Comparison of ENCODE assay signal across 19 cellular contexts in genomic region chr5:145316282-145316681, GRCh38.
DNase-seq lines count a peak whose midpoint lies in the region; ATAC-seq and TF ChIP-seq lines count a peak whose summit lies in the region.
"Had no signal": no experiment of that assay in that cellular context is flagged by ENCODE, and none has a peak within 500 bp of the region (broad histone marks: within the 10 kb centered on the region; RNA-seq: fewer than 3 reads in every experiment).

No MANE protein-coding gene starts in this region.

- CTCF ChIA-PET in HEK293T (lab: Yijun Ruan, JAX), result no interaction called here

- DNase-seq in DMS79 treated with DMSO at 0.1 percent for 48 hours (lab: John Stamatoyannopoulos, UW) (no peak), HEK293T (ENCODE audit: extremely low spot score) (no peak), midbrain (lab: John Stamatoyannopoulos, UW) (no peak), AG20443 (ENCODE audit: low spot score) (no peak)
- DNase-seq: activated CD4-positive, alpha-beta T cell treated with anti-CD3 and anti-CD28 coated beads for 36 hours; GDM1; hypothalamus; Karpas-422; left cardiac atrium; NCI-H146; NCI-H345; ovary; SJCRH30; stimulated activated CD4-positive, alpha-beta T cell treated with anti-CD3 and anti-CD28 coated beads, Interleukin-4, amount 100 ng/mL, for 24 hours had no signal

- POLR2A ChIA-PET in HEK293T (lab: Yijun Ruan, JAX), result no interaction called here

- peak; percentile 95 for ATAC-seq in GM18867 (IDR thresholded peaks at IDR 0.05; ENCODE audit: unreplicated experiment)
- ATAC-seq in GM21447 (IDR thresholded peaks at IDR 0.05; ENCODE audit: unreplicated experiment), result peak; percentile 81
- peak; percentile 93 for ATAC-seq in HG02970 (IDR thresholded peaks at IDR 0.05; ENCODE audit: low FRiP score, unreplicated experiment)
- ATAC-seq in HG03520 (IDR thresholded peaks at IDR 0.05; ENCODE audit: unreplicated experiment), result peak; percentile 81
- ATAC-seq: activated CD4-positive, alpha-beta T cell treated with anti-CD3 and anti-CD28 coated beads for 36 hours; activated naive CD4-positive, alpha-beta T cell treated with anti-CD3 and anti-CD28 coated beads, Interleukin-2, amount 50 U/mL, for 72 hours; left cardiac atrium had no signal

TF ChIP-seq in HEK293T, 16 proteins besides CTCF, POLR2A, EP300 and RAD21:
- no peak for TF ChIP-seq PKNOX1 (IDR thresholded peaks at IDR 0.05)
- no peak for TF ChIP-seq CTBP1 (IDR thresholded peaks at IDR 0.05; ENCODE audit: borderline replicate concordance)
- TF ChIP-seq BHLHE40 (IDR thresholded peaks at IDR 0.05; ENCODE audit: borderline replicate concordance), result no peak
- TF ChIP-seq ARNT (IDR thresholded peaks at IDR 0.05), result no peak
- no peak for TF ChIP-seq ZNF384 (IDR thresholded peaks at IDR 0.05)
- TF ChIP-seq ELF4 (IDR thresholded peaks at IDR 0.05), result no peak
- TF ChIP-seq FOXK2 (IDR thresholded peaks at IDR 0.05), result no peak
- TF ChIP-seq FOXA1 (IDR thresholded peaks at IDR 0.05), result no peak
- no peak for TF ChIP-seq TARDBP (IDR thresholded peaks at IDR 0.05)
- no peak for TF ChIP-seq SP1 (IDR thresholded peaks at IDR 0.05)
- no peak for TF ChIP-seq LEF1 (IDR thresholded peaks at IDR 0.05; ENCODE audit: borderline replicate concordance)
- no peak for TF ChIP-seq L3MBTL2 (conservative IDR thresholded peaks at IDR 0.05)
- no peak for TF ChIP-seq NFRKB (IDR thresholded peaks at IDR 0.05)
- TF ChIP-seq HDGF (IDR thresholded peaks at IDR 0.05; ENCODE audit: borderline replicate concordance), result no peak
